In the genomic region with DNA sequence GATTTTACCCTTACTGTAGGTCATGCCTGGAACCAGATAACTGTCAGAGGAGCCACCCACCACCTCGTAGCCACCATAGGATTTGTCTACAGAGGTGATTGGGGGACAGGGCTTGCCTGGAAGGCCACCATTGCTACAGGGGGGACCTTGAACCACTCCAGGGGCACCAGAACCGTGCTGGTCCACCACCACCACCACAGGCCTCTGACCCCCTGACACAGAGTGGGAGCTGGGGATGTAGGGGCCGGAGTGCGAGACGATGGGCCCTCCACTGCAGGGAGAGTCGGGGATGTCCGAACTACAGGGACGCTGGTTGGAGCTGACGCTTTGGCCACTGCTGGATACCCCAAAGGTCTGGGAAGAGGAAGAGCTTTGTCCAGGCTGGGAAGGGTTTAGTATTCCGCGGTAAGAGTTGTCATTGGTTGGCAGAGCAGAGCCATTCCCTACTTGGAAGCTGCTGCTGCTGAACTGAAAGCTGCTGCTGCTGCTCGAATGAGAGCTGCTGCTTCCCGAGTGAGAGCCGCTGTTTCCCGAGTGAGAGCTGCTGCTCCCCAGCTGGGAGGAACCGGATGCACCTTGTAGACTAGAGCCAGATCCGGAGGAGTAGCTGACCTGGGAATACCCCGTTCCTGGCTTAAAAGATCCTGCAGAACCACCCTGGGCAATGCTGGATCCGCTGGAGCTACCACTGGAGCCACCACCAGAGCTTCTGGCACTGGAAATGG, we compare ENCODE assay signal across 13 cellular contexts. TPM values are rescaled to one million over a fixed set of nuclear protein-coding genes. Genes with fewer than 3 reads are reported as not detected.
DNase-seq lines count a peak whose midpoint lies in the region; TF ChIP-seq lines count a peak whose summit lies in the region.
"Had no signal": no experiment of that assay in that cellular context is flagged by ENCODE, and none has a peak within 500 bp of the region (broad histone marks: within the 10 kb centered on the region; RNA-seq: fewer than 3 reads in every experiment).

No MANE protein-coding gene starts in this region.

- peak overlapping the region; percentile 21 for H3K4me3 ChIP-seq in choroid plexus epithelial cell (ENCODE audit: low read depth, low read length)
- peak overlapping the region; percentile 48 for H3K4me3 ChIP-seq in left ventricle myocardium inferior
- H3K4me3 ChIP-seq in skeletal muscle satellite cell (ENCODE audit: low read length) = no peak overlapping the region
- H3K4me3 ChIP-seq: lung, thyroid gland had no signal

- H3K4me2 ChIP-seq in skeletal muscle satellite cell (ENCODE audit: low read length) = peak overlapping the region; percentile 22

- DNase-seq in DMS53 treated with DMSO at 0.1 percent for 48 hours (lab: John Stamatoyannopoulos, UW; ENCODE audit: unreplicated experiment) (peak; percentile 9), choroid plexus epithelial cell (ENCODE audit: low read depth) (peak; percentile 36), left ventricle myocardium inferior (no peak), NCI-H2227 treated with DMSO at 0.1 percent for 48 hours (lab: John Stamatoyannopoulos, UW) (no peak), NCI-H146 treated with DMSO at 0.1 percent for 48 hours (lab: John Stamatoyannopoulos, UW; ENCODE audit: unreplicated experiment) (no peak)
- no peak for DNase-seq in central memory CD4-positive, alpha-beta T cell
- no peak for DNase-seq in activated CD8-positive, alpha-beta memory T cell treated with anti-CD3 and anti-CD28 coated beads, Interleukin-2, amount 50 U/mL, for 48 hours
- DNase-seq: activated naive CD8-positive, alpha-beta T cell treated with anti-CD3 and anti-CD28 coated beads for 36 hours; DMS 273 treated with DMSO at 0.1 percent for 48 hours; OCI-M1 had no signal

- H3K9me3 ChIP-seq in left ventricle myocardium inferior (replicated peaks) = no peaks in the 10 kb centered on the region
- no peaks in the 10 kb centered on the region for H3K9me3 ChIP-seq in skeletal muscle satellite cell (replicated peaks; ENCODE audit: low read length)
- H3K9me3 ChIP-seq: thyroid gland had no signal

- intact Hi-C loops in left ventricle myocardium inferior (cut with micrococcal nuclease) = no loop called here

- TF ChIP-seq CTCF in choroid plexus epithelial cell (conservative IDR thresholded peaks at IDR 0.05; ENCODE audit: low read depth, low read length) = no peak
- no peak for TF ChIP-seq CTCF in left ventricle myocardium inferior (IDR thresholded peaks at IDR 0.05; ENCODE audit: borderline replicate concordance)

- H3K9ac ChIP-seq in skeletal muscle satellite cell (ENCODE audit: low read depth, low read length) = no peak overlapping the region

- H3K27me3 ChIP-seq in left ventricle myocardium inferior (ENCODE audit: low read depth) (no peaks in the 10 kb centered on the region), skeletal muscle satellite cell (ENCODE audit: control insufficient read depth, insufficient read depth, low read length) (no peaks in the 10 kb centered on the region)
- H3K27me3 ChIP-seq: thyroid gland had no signal

- peak overlapping the region; percentile 75 for H3K27ac ChIP-seq in left ventricle myocardium inferior (replicated peaks)

- H3K4me1 ChIP-seq in left ventricle myocardium inferior (peaks cover 50% of the 10 kb centered on the region), skeletal muscle satellite cell (ENCODE audit: control insufficient read depth, insufficient read depth, low read length) (peaks cover 23% of the 10 kb centered on the region)

- H3K36me3 ChIP-seq in left ventricle myocardium inferior (no peaks in the 10 kb centered on the region), skeletal muscle satellite cell (ENCODE audit: insufficient read depth, low read length) (no peaks in the 10 kb centered on the region)
- H3K36me3 ChIP-seq: thyroid gland had no signal

RNA-seq across cellular contexts. Expression of gene PSORS1C1, which starts 2.2 kb away (rescaled TPM):
- total RNA-seq in left ventricle myocardium inferior = 4.7 TPM
- total RNA-seq in skeletal muscle satellite cell (2012; rRNA removed) = 0.51 and 3.9 TPM in 2 replicates

RNA-seq across cellular contexts. Expression of gene CDSN, which starts 3.4 kb away (rescaled TPM):
- total RNA-seq in left ventricle myocardium inferior = not detected
- not detected in 2 replicates for total RNA-seq in skeletal muscle satellite cell (2012; rRNA removed)
- total RNA-seq: activated naive CD8-positive, alpha-beta T cell treated with anti-CD3 and anti-CD28 coated beads for 36 hours had no signal

RNA-seq across cellular contexts. Expression of gene C6orf15, which starts 4.4 kb away (rescaled TPM):
- total RNA-seq in left ventricle myocardium inferior = not detected
- total RNA-seq in skeletal muscle satellite cell (2012; rRNA removed) = not detected in 2 replicates
- total RNA-seq: activated naive CD8-positive, alpha-beta T cell treated with anti-CD3 and anti-CD28 coated beads for 36 hours; lung; thyroid gland had no signal

RNA-seq across cellular contexts. Expression of gene PSORS1C2, which starts 22.0 kb away (rescaled TPM):
- total RNA-seq in left ventricle myocardium inferior = not detected
- not detected in 2 replicates for total RNA-seq in skeletal muscle satellite cell (2012; rRNA removed)
- total RNA-seq: activated naive CD8-positive, alpha-beta T cell treated with anti-CD3 and anti-CD28 coated beads for 36 hours; lung; thyroid gland had no signal

RNA-seq across cellular contexts. Expression of gene CCHCR1, which starts 40.8 kb away (rescaled TPM):
- total RNA-seq in left ventricle myocardium inferior = 13.3 TPM
- total RNA-seq in skeletal muscle satellite cell (2012; rRNA removed) = 14.2 and 15.3 TPM in 2 replicates

Comparison
In these comparisons a context has a peak if more than half of its experiments do, and no peak if none do; other contexts are left out.
1. DNase-seq: peak in DMS53 treated with DMSO at 0.1 percent for 48 hours (single experiment) and choroid plexus epithelial cell (single experiment); none in left ventricle myocardium inferior (single experiment), NCI-H2227 treated with DMSO at 0.1 percent for 48 hours (single experiment), central memory CD4-positive, alpha-beta T cell (single experiment), activated CD8-positive, alpha-beta memory T cell treated with anti-CD3 and anti-CD28 coated beads, Interleukin-2, amount 50 U/mL, for 48 hours (single experiment) and NCI-H146 treated with DMSO at 0.1 percent for 48 hours (single experiment).